In genomic region chrX:2819345-2820130, GRCh38 we compare ENCODE assay signal across 11 cellular contexts. TPM values are rescaled to one million over a fixed set of nuclear protein-coding genes. Genes with fewer than 3 reads are reported as not detected.
DNase-seq lines count a peak whose midpoint lies in the region; ATAC-seq, FAIRE-seq and TF ChIP-seq lines count a peak whose summit lies in the region.
"Had no signal": no experiment of that assay in that cellular context is flagged by ENCODE, and none has a peak within 500 bp of the region (broad histone marks: within the 10 kb centered on the region; RNA-seq: fewer than 3 reads in every experiment).

No MANE protein-coding gene starts in this region.

- H3K27ac ChIP-seq in pancreas = no peak overlapping the region

- CTCF ChIA-PET in T-cell (lab: Charles Lee) = no interaction called here

- H3K4me1 Mint-ChIP-seq in T-cell = peaks cover 7 to 10% (median 7%) of the 10 kb centered on the region in 3 donors
- H3K4me1 Mint-ChIP-seq in glutamatergic neuron (ENCODE audit: low read depth, unreplicated experiment) = no peaks in the 10 kb centered on the region

- peak; percentile 4 for DNase-seq in SIG-M5 treated with dmso at 0.1 percent for 504 hours (lab: John Stamatoyannopoulos, UW; ENCODE audit: unreplicated experiment)
- DNase-seq in SIG-M5 (lab: John Stamatoyannopoulos, UW) = no peak
- DNase-seq in M059J (ENCODE audit: low read depth) = peak; percentile 45
- DNase-seq in bronchial epithelial cell (ENCODE audit: low read depth) = peak; percentile 11
- DNase-seq in pancreas = no peak
- DNase-seq in frontal cortex (ENCODE audit: low spot score in 2 of 2) = no peak
- no peak for DNase-seq in T-cell
- DNase-seq in glutamatergic neuron = no peak
- DNase-seq: CD8-positive, alpha-beta memory T cell; immature natural killer cell had no signal

- H3K36me3 ChIP-seq in bronchial epithelial cell (ENCODE audit: control insufficient read depth, insufficient read depth, low read length) (no peaks in the 10 kb centered on the region), pancreas (no peaks in the 10 kb centered on the region)

- H3K27ac Mint-ChIP-seq in T-cell (no peak overlapping the region), glutamatergic neuron (ENCODE audit: unreplicated experiment) (no peak overlapping the region)
- H3K27ac Mint-ChIP-seq: immature natural killer cell had no signal

- no peaks in the 10 kb centered on the region for H3K9me3 ChIP-seq in pancreas

- ATAC-seq in pancreas = peak in 3 of 4 donors; percentile 64 to 91 (median 90)
- ATAC-seq in T-cell (replicated peaks in 1 of 4) = no peak
- ATAC-seq: activated CD4-positive, CD25-positive, alpha-beta regulatory T cell treated with anti-CD3 and anti-CD28 coated beads, Interleukin-2, amount 50 U/mL, for 24 hours had no signal

- FAIRE-seq in bronchial epithelial cell (lab: Jason Lieb, UNC) (no peak), pancreas (lab: Jason Lieb, UNC) (no peak), frontal cortex (lab: Jason Lieb, UNC) (no peak)

- H3K36me3 Mint-ChIP-seq in T-cell = no peaks in the 10 kb centered on the region
- H3K36me3 Mint-ChIP-seq in glutamatergic neuron (ENCODE audit: unreplicated experiment) = no peaks in the 10 kb centered on the region
- H3K36me3 Mint-ChIP-seq: CD8-positive, alpha-beta memory T cell; immature natural killer cell had no signal

- H3K9me3 Mint-ChIP-seq in T-cell = no peaks in the 10 kb centered on the region
- H3K9me3 Mint-ChIP-seq in glutamatergic neuron (ENCODE audit: unreplicated experiment) = no peaks in the 10 kb centered on the region
- H3K9me3 Mint-ChIP-seq: CD8-positive, alpha-beta memory T cell; immature natural killer cell had no signal

- H3K27me3 Mint-ChIP-seq in T-cell (peaks cover 2 to 23% of the 10 kb centered on the region in 2 donors), glutamatergic neuron (ENCODE audit: unreplicated experiment) (no peaks in the 10 kb centered on the region)

- TF ChIP-seq CTCF in bronchial epithelial cell (IDR thresholded peaks at IDR 0.05; ENCODE audit: insufficient read depth, low read length, severe bottlenecking) (peak; percentile 38), pancreas (IDR thresholded peaks at IDR 0.05) (peak; percentile 20 to 45 (median 38)), glutamatergic neuron (IDR thresholded peaks at IDR 0.05; ENCODE audit: partially characterized antibody, unreplicated experiment) (no peak)

- H3K27me3 ChIP-seq in bronchial epithelial cell (ENCODE audit: control insufficient read depth, insufficient read depth, low read length) = no peaks in the 10 kb centered on the region
- no peaks in the 10 kb centered on the region for H3K27me3 ChIP-seq in pancreas

- intact Hi-C loops in pancreas (cut with DNase I) = loop anchor here in 1 of 3 donors (10.0 kb wide), 1 partner anchor 175 kb away; no protein-coding TSS in a partner anchor

- H3K4me1 ChIP-seq in pancreas = no peaks in the 10 kb centered on the region

- WGBS in pancreas, 2 donors = 29 to 37% methylated on average over 9 of the region's 9 CpGs

- no peak overlapping the region for H3K4me3 Mint-ChIP-seq in T-cell
- H3K4me3 Mint-ChIP-seq in glutamatergic neuron (ENCODE audit: unreplicated experiment) = no peak overlapping the region
- H3K4me3 Mint-ChIP-seq: CD8-positive, alpha-beta memory T cell; immature natural killer cell had no signal

- H3K4me3 ChIP-seq in bronchial epithelial cell (ENCODE audit: low read depth, low read length) (no peak overlapping the region), pancreas (no peak overlapping the region)

- POLR2A ChIA-PET in T-cell (lab: Charles Lee) = no interaction called here

RNA-seq across cellular contexts. Expression of gene GYG2, which starts 9.2 kb away (rescaled TPM):
- total RNA-seq in M059J (2014; rRNA removed; shearing (Covaris generic)) = 3.9 and 5.2 TPM in 2 replicates
- total RNA-seq in bronchial epithelial cell (under 0.01 and 0.26 TPM in 2 replicates), pancreas (1 to 10 TPM; 3.0 to 8.6 (median 4.9) TPM), frontal cortex (4.1 TPM), T-cell (under 1 TPM in 1 of 5 donors, not detected in 4; 0.23 TPM), glutamatergic neuron (ENCODE audit: unreplicated experiment) (21.9 TPM)
- 1 to 10 TPM; 2.2 to 6.0 TPM for polyA plus RNA-seq in pancreas
- total RNA-seq: CD8-positive, alpha-beta memory T cell had no signal
- polyA plus RNA-seq: CD8-positive, alpha-beta memory T cell; immature natural killer cell had no signal

Comparison
In these comparisons a context has a peak if more than half of its experiments do, and no peak if none do; other contexts are left out.
1. DNase-seq: peak in SIG-M5 treated with dmso at 0.1 percent for 504 hours (single experiment), M059J (single experiment) and bronchial epithelial cell (single experiment); none in SIG-M5 (single experiment), pancreas (0 of 6), frontal cortex (0 of 2), T-cell (0 of 34) and glutamatergic neuron (single experiment).
2. ATAC-seq: peak in pancreas (3 of 4); none in T-cell (0 of 4).